Comparison of ENCODE assay signal across 9 cellular contexts in genomic region chr16:89562027-89562599, GRCh38. TPM values are rescaled to one million over a fixed set of nuclear protein-coding genes. Genes with fewer than 3 reads are reported as not detected.
DNase-seq lines count a peak whose midpoint lies in the region; ATAC-seq, FAIRE-seq and TF ChIP-seq lines count a peak whose summit lies in the region.
"Had no signal": no experiment of that assay in that cellular context is flagged by ENCODE, and none has a peak within 500 bp of the region (broad histone marks: within the 10 kb centered on the region; RNA-seq: fewer than 3 reads in every experiment).

No MANE protein-coding gene starts in this region.

- H3K4me3 Mint-ChIP-seq in CD4-positive, CD25-positive, alpha-beta regulatory T cell: peak overlapping the region; percentile 90 to 99 (median 94)

- H3K27me3 ChIP-seq in CD4-positive, CD25-positive, alpha-beta regulatory T cell (ENCODE audit: control insufficient read depth, insufficient read depth, low read length): no peaks in the 10 kb centered on the region
- H3K27me3 ChIP-seq in bronchial epithelial cell (ENCODE audit: control insufficient read depth, insufficient read depth, low read length) (no peaks in the 10 kb centered on the region), muscle layer of duodenum (ENCODE audit: low read depth, low read length) (no peaks in the 10 kb centered on the region)

- no peak for ATAC-seq in CD4-positive, CD25-positive, alpha-beta regulatory T cell (ENCODE audit: low read depth in 2 of 2)

- peaks cover 21 to 60% (median 40%) of the 10 kb centered on the region in 4 donors for H3K4me1 Mint-ChIP-seq in CD4-positive, CD25-positive, alpha-beta regulatory T cell

- H3K9me3 Mint-ChIP-seq in CD4-positive, CD25-positive, alpha-beta regulatory T cell: no peaks in the 10 kb centered on the region

- H3K9me3 ChIP-seq in CD4-positive, CD25-positive, alpha-beta regulatory T cell (ENCODE audit: control insufficient read depth in 2 of 2, low read length in 2 of 2): no peaks in the 10 kb centered on the region
- no peaks in the 10 kb centered on the region for H3K9me3 ChIP-seq in muscle layer of duodenum (ENCODE audit: control insufficient read depth in 1 of 2, low read length in 2 of 2)

- H3K27ac Mint-ChIP-seq in CD4-positive, CD25-positive, alpha-beta regulatory T cell: peak overlapping the region; percentile 82 to 95 (median 93)

- H3K4me3 ChIP-seq in CD4-positive, CD25-positive, alpha-beta regulatory T cell (ENCODE audit: low read depth, low read length): peak overlapping the region; percentile 67
- H3K4me3 ChIP-seq in bronchial epithelial cell (ENCODE audit: low read depth, low read length) (peak overlapping the region; percentile 91), muscle layer of duodenum (ENCODE audit: low read depth in 1 of 2, low read length in 2 of 2) (peak overlapping the region; percentile 79 to 92)

- H3K36me3 ChIP-seq in CD4-positive, CD25-positive, alpha-beta regulatory T cell (ENCODE audit: control insufficient read depth, insufficient read depth, low read length): peaks cover 36% of the 10 kb centered on the region
- peaks cover 23% of the 10 kb centered on the region for H3K36me3 ChIP-seq in bronchial epithelial cell (ENCODE audit: control insufficient read depth, insufficient read depth, low read length)
- H3K36me3 ChIP-seq in muscle layer of duodenum (ENCODE audit: control insufficient read depth in 1 of 2, insufficient read depth in 2 of 2, low read length in 2 of 2): peaks cover 36 to 42% of the 10 kb centered on the region in 2 donors

- peak overlapping the region; percentile 93 for H3K27ac ChIP-seq in CD4-positive, CD25-positive, alpha-beta regulatory T cell (ENCODE audit: insufficient read depth, low read length, poor library complexity, severe bottlenecking)
- H3K27ac ChIP-seq in muscle layer of duodenum (ENCODE audit: low read length): no peak overlapping the region

- peaks cover 48% of the 10 kb centered on the region for H3K4me1 ChIP-seq in CD4-positive, CD25-positive, alpha-beta regulatory T cell (ENCODE audit: control insufficient read depth, insufficient read depth, low read length, poor library complexity, severe bottlenecking)
- peaks cover 14 to 47% of the 10 kb centered on the region in 2 donors for H3K4me1 ChIP-seq in muscle layer of duodenum (ENCODE audit: control insufficient read depth in 1 of 2, insufficient read depth in 2 of 2, low read length in 2 of 2)

- DNase-seq in CD4-positive, CD25-positive, alpha-beta regulatory T cell: no peak
- DNase-seq in Kasumi-1 (lab: John Stamatoyannopoulos, UW) (peak; percentile 19), bronchial epithelial cell (ENCODE audit: low read depth) (no peak), HK-2 (ENCODE audit: unreplicated experiment) (no peak), OCI-M1 (lab: John Stamatoyannopoulos, UW) (no peak), DMS114 treated with DMSO at 0.1 percent for 48 hours (lab: John Stamatoyannopoulos, UW; ENCODE audit: unreplicated experiment) (no peak), SK-N-DZ (ENCODE audit: low spot score) (no peak)
- DNase-seq: GOT3 had no signal

- FAIRE-seq in bronchial epithelial cell (lab: Jason Lieb, UNC): no peak

- H3K36me3 Mint-ChIP-seq in CD4-positive, CD25-positive, alpha-beta regulatory T cell: peaks cover 24% of the 10 kb centered on the region

- TF ChIP-seq CTCF in bronchial epithelial cell (IDR thresholded peaks at IDR 0.05; ENCODE audit: insufficient read depth, low read length, severe bottlenecking): no peak

- peaks cover 4% of the 10 kb centered on the region for H3K27me3 Mint-ChIP-seq in CD4-positive, CD25-positive, alpha-beta regulatory T cell

RNA-seq across cellular contexts. Expression of gene RPL13, which starts 1.6 kb away (rescaled TPM):
- total RNA-seq in CD4-positive, CD25-positive, alpha-beta regulatory T cell: 3,164 TPM
- polyA plus RNA-seq in CD4-positive, CD25-positive, alpha-beta regulatory T cell: 1,000 to 10,000 TPM; 3,297 to 6,519 (median 5,004) TPM
- 4,140 and 4,913 TPM in 2 replicates for total RNA-seq in bronchial epithelial cell
- 15,157 and 26,083 TPM in 2 replicates for polyA plus RNA-seq in SK-N-DZ (2014; cell fraction: cytosol; rRNA removed)
- polyA plus RNA-seq in SK-N-DZ (2014; cell fraction: nucleus; rRNA removed): 6,437 and 7,526 TPM in 2 replicates

RNA-seq across cellular contexts. Expression of gene CPNE7, which starts 13.4 kb away (rescaled TPM):
- total RNA-seq in CD4-positive, CD25-positive, alpha-beta regulatory T cell: 0.69 TPM
- under 1 TPM in 3 of 4 donors, not detected in 1; 0.11 to 0.81 (median 0.48) TPM for polyA plus RNA-seq in CD4-positive, CD25-positive, alpha-beta regulatory T cell
- 0.38 and 1.1 TPM in 2 replicates for total RNA-seq in bronchial epithelial cell
- polyA plus RNA-seq in SK-N-DZ (2014; cell fraction: cytosol; rRNA removed): 2.0 and 3.6 TPM in 2 replicates
- polyA plus RNA-seq in SK-N-DZ (2014; cell fraction: nucleus; rRNA removed): 1.8 and 5.8 TPM in 2 replicates

RNA-seq across cellular contexts. Expression of gene DPEP1, which starts 51.3 kb away (rescaled TPM):
- not detected for total RNA-seq in CD4-positive, CD25-positive, alpha-beta regulatory T cell
- polyA plus RNA-seq in CD4-positive, CD25-positive, alpha-beta regulatory T cell: not detected
- total RNA-seq in bronchial epithelial cell: 0.26 TPM in 1 of 2 replicates, not detected in the other
- 0.59 and 1.1 TPM in 2 replicates for polyA plus RNA-seq in SK-N-DZ (2014; cell fraction: cytosol; rRNA removed)
- 6.4 and 6.8 TPM in 2 replicates for polyA plus RNA-seq in SK-N-DZ (2014; cell fraction: nucleus; rRNA removed)

RNA-seq across cellular contexts. Expression of gene SPG7, which starts 53.9 kb away (rescaled TPM):
- total RNA-seq in CD4-positive, CD25-positive, alpha-beta regulatory T cell: 184 TPM
- 10 to 100 TPM; 34.4 to 41.4 (median 38.1) TPM for polyA plus RNA-seq in CD4-positive, CD25-positive, alpha-beta regulatory T cell
- 63.1 and 73.2 TPM in 2 replicates for total RNA-seq in bronchial epithelial cell
- 297 and 335 TPM in 2 replicates for polyA plus RNA-seq in SK-N-DZ (2014; cell fraction: cytosol; rRNA removed)
- polyA plus RNA-seq in SK-N-DZ (2014; cell fraction: nucleus; rRNA removed): 713 and 807 TPM in 2 replicates

Comparison
In these comparisons a context has a peak if more than half of its experiments do, and no peak if none do; other contexts are left out.
1. DNase-seq: peak in Kasumi-1 (2 of 2); none in CD4-positive, CD25-positive, alpha-beta regulatory T cell (0 of 3), bronchial epithelial cell (single experiment), HK-2 (single experiment), OCI-M1 (single experiment), DMS114 treated with DMSO at 0.1 percent for 48 hours (single experiment) and SK-N-DZ (single experiment).
2. Peak in every context shown above with its lines, with median percentiles within 50 percentile points of each other: H3K4me3 ChIP-seq.